Comparison of ENCODE assay signal across 11 cellular contexts in genomic region chr3:51943451-51944391, GRCh38. TPM values are rescaled to one million over a fixed set of nuclear protein-coding genes. Genes with fewer than 3 reads are reported as not detected.
DNase-seq lines count a peak whose midpoint lies in the region; ATAC-seq, FAIRE-seq and TF ChIP-seq lines count a peak whose summit lies in the region.
"Had no signal": no experiment of that assay in that cellular context is flagged by ENCODE, and none has a peak within 500 bp of the region (broad histone marks: within the 10 kb centered on the region; RNA-seq: fewer than 3 reads in every experiment).

No MANE protein-coding gene starts in this region.

- no peak for DNase-seq in PC-3
- no peak for DNase-seq in endothelial cell of umbilical vein (ENCODE audit: low read depth, low spot score)
- DNase-seq in SHP77 (lab: John Stamatoyannopoulos, UW), result no peak
- DNase-seq in GF-D8 (lab: John Stamatoyannopoulos, UW), result no peak
- DNase-seq: KG1, NCI-H69, retina had no signal

- H3K27me3 ChIP-seq in BLaER1 treated with 17β-estradiol and CSF1 and Interleukin-3, amounts not matched to agents 10 nM and 100 nM, result no peaks in the 10 kb centered on the region
- H3K27me3 ChIP-seq in PC-3 (ENCODE audit: low read length) (no peaks in the 10 kb centered on the region), endothelial cell of umbilical vein (ENCODE audit: control insufficient read depth in 2 of 2, insufficient read depth in 2 of 2, low read length in 2 of 2) (no peaks in the 10 kb centered on the region), parathyroid adenoma (ENCODE audit: control insufficient read depth, insufficient read depth, low read length) (no peaks in the 10 kb centered on the region)

- H3K9ac ChIP-seq in BLaER1 treated with 17β-estradiol and CSF1 and Interleukin-3, amounts not matched to agents 10 nM and 100 nM, result peak overlapping the region in 9 of 11 experiments; percentile 28 to 90 (median 85); a peak in 10 of 22 replicates
- peak overlapping the region; percentile 84 for H3K9ac ChIP-seq in PC-3 (ENCODE audit: low read length)
- H3K9ac ChIP-seq in endothelial cell of umbilical vein (replicated peaks; ENCODE audit: extremely low read depth, insufficient read depth, low read length), result no peak overlapping the region
- H3K9ac ChIP-seq in parathyroid adenoma, result no peak overlapping the region

- H2AFZ ChIP-seq in PC-3 (ENCODE audit: low read length), result no peak overlapping the region
- H2AFZ ChIP-seq in endothelial cell of umbilical vein (ENCODE audit: low read depth, low read length), result peak overlapping the region; percentile 87
- H2AFZ ChIP-seq in parathyroid adenoma, result peak overlapping the region; percentile 96

- dilution Hi-C loops in endothelial cell of umbilical vein (cut with MboI; ENCODE audit: extremely low pct_ligation_motif_present, low sequenced_read_pairs), result no loop called here

- peaks cover 36 to 45% (median 42%) of the 10 kb centered on the region in 10 experiments for H3K4me1 ChIP-seq in BLaER1 treated with 17β-estradiol and CSF1 and Interleukin-3, amounts not matched to agents 10 nM and 100 nM
- H3K4me1 ChIP-seq in PC-3 (ENCODE audit: insufficient read depth, low read length) (peaks cover 33% of the 10 kb centered on the region), endothelial cell of umbilical vein (ENCODE audit: control insufficient read depth, extremely low read depth, insufficient read depth, low read length) (peaks cover 21% of the 10 kb centered on the region), parathyroid adenoma (peaks cover 12% of the 10 kb centered on the region)

- POLR2A ChIA-PET in PC-3 (lab: Charles Lee; ENCODE audit: unreplicated experiment), result interaction anchor here (0.5 to 1.2 kb wide), 8 partner anchors 22 to 1600 kb away, joined by 3 to 26 read pairs (median 4); partner anchors contain the start of genes ACY1 and DCAF1
- POLR2A ChIA-PET in endothelial cell of umbilical vein (lab: Charles Lee), result interaction anchor here (0.6 to 2.1 kb wide), 2 partner anchors 10 to 52 kb away, joined by 4 to 6 read pairs; partner anchors contain the start of gene RPL29

- H3K79me2 ChIP-seq in PC-3 (ENCODE audit: low read length) (peaks cover 30% of the 10 kb centered on the region), endothelial cell of umbilical vein (ENCODE audit: control insufficient read depth, insufficient read depth, low read length) (peaks cover 16% of the 10 kb centered on the region), parathyroid adenoma (no peaks in the 10 kb centered on the region)

- H3F3A ChIP-seq in PC-3 (ENCODE audit: low read length, unreplicated experiment), result no peaks in the 10 kb centered on the region

- TF ChIP-seq CTCF in PC-3 (conservative IDR thresholded peaks at IDR 0.05; ENCODE audit: low read depth, low read length) (no peak), endothelial cell of umbilical vein (IDR thresholded peaks at IDR 0.05; ENCODE audit: extremely low read depth in 1 of 2, insufficient read depth in 1 of 2, low read depth in 1 of 2, low read length in 2 of 2) (no peak), parathyroid adenoma (IDR thresholded peaks at IDR 0.05) (no peak)

- CTCF ChIA-PET in PC-3 (lab: Charles Lee), result interaction anchor here (0.6 to 2.8 kb wide), 2 partner anchors 8 to 30 kb away, joined by 4 to 46 read pairs; partner anchors contain the start of genes ABHD14A and ABHD14B
- CTCF ChIA-PET in endothelial cell of umbilical vein (lab: Charles Lee), result interaction anchor here (0.8 to 2.8 kb wide), 6 partner anchors 14 to 113 kb away, joined by 3 to 46 read pairs (median 8); partner anchors contain the start of genes ABHD14A, ABHD14B and DUSP7

- no peak overlapping the region for H3K4me3 ChIP-seq in BLaER1 treated with 17β-estradiol and CSF1 and Interleukin-3, amounts not matched to agents 10 nM and 100 nM
- H3K4me3 ChIP-seq in PC-3 (ENCODE audit: low read length) (no peak overlapping the region), endothelial cell of umbilical vein (replicated peaks in 1 of 3; ENCODE audit: insufficient read depth in 1 of 3, low read depth in 1 of 3, low read length in 3 of 3) (no peak overlapping the region), parathyroid adenoma (ENCODE audit: low read depth, low read length) (peak overlapping the region; percentile 62)

- intact Hi-C loops in PC-3 (cut with micrococcal nuclease) (loop anchor here (2.0 to 5.0 kb wide), 3 partner anchors 39 to 271 kb away; partner anchors contain the start of genes ACY1 and TEX264), endothelial cell of umbilical vein (cut with micrococcal nuclease) (loop anchor here (2.0 to 10.0 kb wide), 3 partner anchors 39 to 559 kb away; partner anchors contain the start of genes ACY1, DCAF1 and MANF)

- peaks cover 0 to 29% (median 23%) of the 10 kb centered on the region in 11 experiments; a peak in 16 of 22 replicates for H4K20me1 ChIP-seq in BLaER1 treated with 17β-estradiol and CSF1 and Interleukin-3, amounts not matched to agents 10 nM and 100 nM
- H4K20me1 ChIP-seq in PC-3 (ENCODE audit: low read length) (peaks cover 24% of the 10 kb centered on the region), endothelial cell of umbilical vein (replicated peaks; ENCODE audit: control insufficient read depth, extremely low read depth, insufficient read depth, low read length) (no peaks in the 10 kb centered on the region)

- FAIRE-seq in endothelial cell of umbilical vein (lab: Jason Lieb, UNC), result no peak

- no peaks in the 10 kb centered on the region for H3K9me3 ChIP-seq in BLaER1 treated with 17β-estradiol and CSF1 and Interleukin-3, amounts not matched to agents 10 nM and 100 nM (replicated peaks in 1 of 11)
- H3K9me3 ChIP-seq in PC-3 (ENCODE audit: low read length) (no peaks in the 10 kb centered on the region), endothelial cell of umbilical vein (replicated peaks; ENCODE audit: control insufficient read depth, insufficient read depth, low read length) (no peaks in the 10 kb centered on the region), parathyroid adenoma (ENCODE audit: control insufficient read depth, low read length) (no peaks in the 10 kb centered on the region)

- ATAC-seq in PC-3, result no peak
- no peak for ATAC-seq in GM21367 (IDR thresholded peaks at IDR 0.05; ENCODE audit: unreplicated experiment)
- no peak for ATAC-seq in HG02840 (IDR thresholded peaks at IDR 0.05; ENCODE audit: low FRiP score, unreplicated experiment)

- peak overlapping the region; percentile 84 to 97 (median 92); a peak in 21 of 22 replicates for H3K4me2 ChIP-seq in BLaER1 treated with 17β-estradiol and CSF1 and Interleukin-3, amounts not matched to agents 10 nM and 100 nM
- H3K4me2 ChIP-seq in PC-3 (ENCODE audit: low read length) (peak overlapping the region; percentile 81), endothelial cell of umbilical vein (ENCODE audit: insufficient read depth, low read length) (no peak overlapping the region), parathyroid adenoma (ENCODE audit: low read length) (peak overlapping the region; percentile 82)

- peak overlapping the region in 7 of 11 experiments; percentile 84 to 94 (median 90); a peak in 11 of 22 replicates for H3K27ac ChIP-seq in BLaER1 treated with 17β-estradiol and CSF1 and Interleukin-3, amounts not matched to agents 10 nM and 100 nM
- H3K27ac ChIP-seq in PC-3 (ENCODE audit: low read length) (peak overlapping the region; percentile 81), endothelial cell of umbilical vein (ENCODE audit: insufficient read depth, low read depth, low read length) (no peak overlapping the region), parathyroid adenoma (peak overlapping the region; percentile 97)

- no peaks in the 10 kb centered on the region for H3K9me1 ChIP-seq in endothelial cell of umbilical vein (replicated peaks; ENCODE audit: control insufficient read depth, extremely low read depth, insufficient read depth, low read length)

- TF ChIP-seq POLR2A in endothelial cell of umbilical vein (IDR thresholded peaks at IDR 0.05; ENCODE audit: low read depth, low read length), result no peak

- BruUV-seq in PC-3 (replicated peaks; lab: Mats Ljungman, UMichigan), result no TSS peak
- no TSS peak for BruUV-seq in endothelial cell of umbilical vein (replicated peaks; lab: Mats Ljungman, UMichigan)

- H3K36me3 ChIP-seq in BLaER1 treated with 17β-estradiol and CSF1 and Interleukin-3, amounts not matched to agents 10 nM and 100 nM, result peaks cover 5 to 18% (median 9%) of the 10 kb centered on the region in 11 experiments
- H3K36me3 ChIP-seq in PC-3 (ENCODE audit: low read depth, low read length) (peaks cover 10% of the 10 kb centered on the region; the same call in 1 of the 2 replicates), endothelial cell of umbilical vein (ENCODE audit: control insufficient read depth in 2 of 2, extremely low read depth in 1 of 2, insufficient read depth in 2 of 2, low read length in 2 of 2) (no peaks in the 10 kb centered on the region), parathyroid adenoma (ENCODE audit: control insufficient read depth, insufficient read depth, low read length) (no peaks in the 10 kb centered on the region)

- H3K9me2 ChIP-seq in PC-3 (replicated peaks; ENCODE audit: low read length), result no peaks in the 10 kb centered on the region

RNA-seq across cellular contexts. Expression of gene PARP3, which starts 1.6 kb away (rescaled TPM):
- 19.3 and 30.5 TPM in 2 replicates for total RNA-seq in PC-3 (2014; rRNA removed)
- 10.0 and 11.0 TPM in 2 replicates for total RNA-seq in endothelial cell of umbilical vein
- polyA plus RNA-seq in endothelial cell of umbilical vein, result 13.3 and 13.8 TPM in 2 replicates
- 8.7 and 11.1 TPM in 2 replicates for polyA plus RNA-seq in endothelial cell of umbilical vein (2011; cell fraction: cytosol; rRNA removed)
- polyA plus RNA-seq in endothelial cell of umbilical vein (2011; cell fraction: nucleus; rRNA removed), result 39.9 and 46.2 TPM in 2 replicates
- polyA plus RNA-seq in endothelial cell of umbilical vein (2012), result 10.4 and 16.4 TPM in 2 replicates
- polyA minus RNA-seq in endothelial cell of umbilical vein, result 6.8 TPM in 2 replicates
- 7.9 TPM for polyA minus RNA-seq in endothelial cell of umbilical vein (2011; cell fraction: cytosol; rRNA and poly(A)+ RNA removed)
- 5.1 and 7.6 TPM in 2 replicates for polyA minus RNA-seq in endothelial cell of umbilical vein (2011; cell fraction: nucleus; rRNA and poly(A)+ RNA removed)

RNA-seq across cellular contexts. Expression of gene RRP9, which starts 2.0 kb away (rescaled TPM):
- total RNA-seq in PC-3 (2014; rRNA removed) (95.0 and 112 TPM in 2 replicates), endothelial cell of umbilical vein (23.8 and 30.1 TPM in 2 replicates)
- polyA plus RNA-seq in endothelial cell of umbilical vein, result 26.0 and 30.7 TPM in 2 replicates
- polyA plus RNA-seq in endothelial cell of umbilical vein (2011; cell fraction: cytosol; rRNA removed), result 21.7 and 21.9 TPM in 2 replicates
- 25.2 and 25.4 TPM in 2 replicates for polyA plus RNA-seq in endothelial cell of umbilical vein (2011; cell fraction: nucleus; rRNA removed)
- polyA plus RNA-seq in endothelial cell of umbilical vein (2012), result 18.6 and 21.5 TPM in 2 replicates
- 11.2 and 14.4 TPM in 2 replicates for polyA minus RNA-seq in endothelial cell of umbilical vein
- 24.6 TPM for polyA minus RNA-seq in endothelial cell of umbilical vein (2011; cell fraction: cytosol; rRNA and poly(A)+ RNA removed)
- 3.4 and 4.9 TPM in 2 replicates for polyA minus RNA-seq in endothelial cell of umbilical vein (2011; cell fraction: nucleus; rRNA and poly(A)+ RNA removed)

RNA-seq across cellular contexts. Expression of gene GPR62, which starts 11.5 kb away (rescaled TPM):
- total RNA-seq in PC-3 (2014; rRNA removed), result not detected in 2 replicates
- total RNA-seq in endothelial cell of umbilical vein, result 0.15 TPM in 1 of 2 replicates, not detected in the other
- 0.04 TPM in 1 of 2 replicates, not detected in the other for polyA plus RNA-seq in endothelial cell of umbilical vein
- polyA plus RNA-seq in endothelial cell of umbilical vein (2011; cell fraction: cytosol; rRNA removed), result 0.03 TPM in 1 of 2 replicates, not detected in the other
- 0.07 and 0.10 TPM in 2 replicates for polyA plus RNA-seq in endothelial cell of umbilical vein (2011; cell fraction: nucleus; rRNA removed)
- polyA plus RNA-seq in endothelial cell of umbilical vein (2012), result 0.09 TPM in 1 of 2 replicates, not detected in the other
- polyA minus RNA-seq in endothelial cell of umbilical vein, result not detected in 2 replicates
- not detected for polyA minus RNA-seq in endothelial cell of umbilical vein (2011; cell fraction: cytosol; rRNA and poly(A)+ RNA removed)
- polyA minus RNA-seq in endothelial cell of umbilical vein (2011; cell fraction: nucleus; rRNA and poly(A)+ RNA removed), result not detected in 2 replicates

RNA-seq across cellular contexts. Expression of gene PCBP4, which starts 23.5 kb away (rescaled TPM):
- total RNA-seq in PC-3 (2014; rRNA removed), result 45.8 and 59.1 TPM in 2 replicates
- total RNA-seq in endothelial cell of umbilical vein, result 42.7 and 46.5 TPM in 2 replicates
- polyA plus RNA-seq in endothelial cell of umbilical vein, result 63.1 and 75.4 TPM in 2 replicates
- polyA plus RNA-seq in endothelial cell of umbilical vein (2011; cell fraction: cytosol; rRNA removed), result 36.6 and 47.2 TPM in 2 replicates
- 168 and 200 TPM in 2 replicates for polyA plus RNA-seq in endothelial cell of umbilical vein (2011; cell fraction: nucleus; rRNA removed)
- polyA plus RNA-seq in endothelial cell of umbilical vein (2012), result 33.7 and 41.7 TPM in 2 replicates
- 27.4 and 28.6 TPM in 2 replicates for polyA minus RNA-seq in endothelial cell of umbilical vein
- 8.5 TPM for polyA minus RNA-seq in endothelial cell of umbilical vein (2011; cell fraction: cytosol; rRNA and poly(A)+ RNA removed)
- polyA minus RNA-seq in endothelial cell of umbilical vein (2011; cell fraction: nucleus; rRNA and poly(A)+ RNA removed), result 12.5 and 18.1 TPM in 2 replicates

RNA-seq across cellular contexts. Expression of gene ABHD14B, which starts 30.1 kb away (rescaled TPM):
- total RNA-seq in PC-3 (2014; rRNA removed) (49.6 and 53.8 TPM in 2 replicates), endothelial cell of umbilical vein (15.8 and 20.5 TPM in 2 replicates)
- 50.3 and 54.3 TPM in 2 replicates for polyA plus RNA-seq in endothelial cell of umbilical vein
- 27.3 and 28.0 TPM in 2 replicates for polyA plus RNA-seq in endothelial cell of umbilical vein (2011; cell fraction: cytosol; rRNA removed)
- 17.2 TPM in 2 replicates for polyA plus RNA-seq in endothelial cell of umbilical vein (2011; cell fraction: nucleus; rRNA removed)
- polyA plus RNA-seq in endothelial cell of umbilical vein (2012), result 25.0 and 34.4 TPM in 2 replicates
- 33.9 and 36.6 TPM in 2 replicates for polyA minus RNA-seq in endothelial cell of umbilical vein
- polyA minus RNA-seq in endothelial cell of umbilical vein (2011; cell fraction: cytosol; rRNA and poly(A)+ RNA removed), result 31.9 TPM
- 5.6 and 8.2 TPM in 2 replicates for polyA minus RNA-seq in endothelial cell of umbilical vein (2011; cell fraction: nucleus; rRNA and poly(A)+ RNA removed)

Comparison
In these comparisons a context has a peak if more than half of its experiments do, and no peak if none do; other contexts are left out.
1. H3K9ac ChIP-seq: peak in BLaER1 treated with 17β-estradiol and CSF1 and Interleukin-3, amounts not matched to agents 10 nM and 100 nM (9 of 11) and PC-3 (single experiment); none in endothelial cell of umbilical vein (single experiment) and parathyroid adenoma (single experiment).